In the genomic region with DNA sequence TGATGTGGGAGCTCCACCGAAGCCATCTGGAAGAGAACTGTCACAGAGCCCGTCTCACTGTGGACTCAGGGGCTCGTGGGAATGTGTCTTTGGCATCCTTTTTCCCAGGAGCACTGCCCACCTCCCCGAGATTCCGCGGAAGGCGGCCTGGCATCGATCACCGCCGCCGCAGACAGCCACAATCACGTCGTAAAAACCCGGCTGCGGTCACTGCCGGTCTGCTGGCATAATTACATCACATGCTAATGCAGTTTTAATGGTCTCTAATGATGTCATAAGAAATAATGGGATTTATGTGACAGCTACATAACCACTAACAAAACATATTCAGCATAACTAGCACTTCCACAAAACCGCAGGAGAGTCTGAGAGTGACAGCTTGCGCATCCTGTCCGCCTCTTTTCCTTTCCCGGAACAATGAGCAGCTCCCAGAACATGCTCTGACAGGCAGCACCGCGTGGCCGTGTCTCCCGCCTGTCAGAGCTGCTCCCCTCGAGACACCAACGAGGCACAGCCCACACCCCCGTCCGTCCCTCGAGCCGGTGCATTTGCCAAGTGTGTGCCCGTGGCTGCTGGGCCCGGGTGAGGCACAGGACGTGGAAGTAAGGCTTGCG, we compare ENCODE assay signal across 1 cellular context.
TF ChIP-seq lines count a peak whose summit lies in the region.

No MANE protein-coding gene starts in this region.

TF ChIP-seq in HEK293, 187 proteins besides CTCF, POLR2A, EP300 and RAD21 (continued from another document):
- TF ChIP-seq HOXD13 (CRISPR knock-in tag; IDR thresholded peaks at IDR 0.05; ENCODE audit: borderline replicate concordance) (peak; percentile 94), ZNF621 (tag by site-specific recombination; IDR thresholded peaks at IDR 0.05) (no peak), ZNF433 (tag by site-specific recombination; IDR thresholded peaks at IDR 0.05; ENCODE audit: low read depth) (no peak), ZBTB7A (tag by site-specific recombination; IDR thresholded peaks at IDR 0.05; ENCODE audit: low read depth) (peak; percentile 55; the same call in 1 of the 2 replicates), ZBTB1 (tag by site-specific recombination; IDR thresholded peaks at IDR 0.05) (peak; percentile 91), ZFP41 (tag by site-specific recombination; IDR thresholded peaks at IDR 0.05; ENCODE audit: borderline replicate concordance) (no peak), GLIS1 (tag by site-specific recombination; IDR thresholded peaks at IDR 0.05) (no peak), ZNF148 (tag by site-specific recombination; IDR thresholded peaks at IDR 0.05; ENCODE audit: borderline replicate concordance) (no peak; the same call in 1 of the 2 replicates), ZNF175 (tag by site-specific recombination; IDR thresholded peaks at IDR 0.05) (no peak), ZNF157 (tag by site-specific recombination; IDR thresholded peaks at IDR 0.05) (no peak), ZNF394 (tag by site-specific recombination; IDR thresholded peaks at IDR 0.05; ENCODE audit: borderline replicate concordance) (peak; percentile 94), KLF8 (tag by site-specific recombination; IDR thresholded peaks at IDR 0.05) (peak; percentile 90), ZFP37 (tag by site-specific recombination; IDR thresholded peaks at IDR 0.05) (0 out of 2 replicates have a peak, but pooled peaks have one; percentile 51), RBAK (tag by site-specific recombination; IDR thresholded peaks at IDR 0.05) (no peak), ZNF670 (tag by site-specific recombination; IDR thresholded peaks at IDR 0.05; ENCODE audit: low read depth) (no peak)
- TF ChIP-seq, protein P1, sequence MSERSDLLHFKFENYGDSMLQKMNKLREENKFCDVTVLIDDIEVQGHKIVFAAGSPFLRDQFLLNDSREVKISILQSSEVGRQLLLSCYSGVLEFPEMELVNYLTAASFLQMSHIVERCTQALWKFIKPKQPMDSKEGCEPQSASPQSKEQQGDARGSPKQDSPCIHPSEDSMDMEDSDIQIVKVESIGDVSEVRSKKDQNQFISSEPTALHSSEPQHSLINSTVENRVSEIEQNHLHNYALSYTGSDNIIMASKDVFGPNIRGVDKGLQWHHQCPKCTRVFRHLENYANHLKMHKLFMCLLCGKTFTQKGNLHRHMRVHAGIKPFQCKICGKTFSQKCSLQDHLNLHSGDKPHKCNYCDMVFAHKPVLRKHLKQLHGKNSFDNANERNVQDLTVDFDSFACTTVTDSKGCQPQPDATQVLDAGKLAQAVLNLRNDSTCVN (tag by site-specific recombination; optimal IDR thresholded peaks at IDR 0.05), result peak; percentile 36
- TF ChIP-seq, protein P2, sequence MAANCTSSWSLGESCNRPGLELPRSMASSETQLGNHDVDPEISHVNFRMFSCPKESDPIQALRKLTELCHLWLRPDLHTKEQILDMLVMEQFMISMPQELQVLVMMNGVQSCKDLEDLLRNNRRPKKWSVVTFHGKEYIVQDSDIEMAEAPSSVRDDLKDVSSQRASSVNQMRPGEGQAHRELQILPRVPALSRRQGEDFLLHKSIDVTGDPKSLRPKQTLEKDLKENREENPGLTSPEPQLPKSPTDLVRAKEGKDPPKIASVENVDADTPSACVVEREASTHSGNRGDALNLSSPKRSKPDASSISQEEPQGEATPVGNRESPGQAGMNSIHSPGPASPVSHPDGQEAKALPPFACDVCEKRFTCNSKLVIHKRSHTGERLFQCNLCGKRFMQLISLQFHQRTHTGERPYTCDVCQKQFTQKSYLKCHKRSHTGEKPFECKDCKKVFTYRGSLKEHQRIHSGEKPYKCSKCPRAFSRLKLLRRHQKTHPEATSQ (tag by site-specific recombination; IDR thresholded peaks at IDR 0.05), result no peak
